ENCODE assay signal across 8 cellular contexts in the genomic region with DNA sequence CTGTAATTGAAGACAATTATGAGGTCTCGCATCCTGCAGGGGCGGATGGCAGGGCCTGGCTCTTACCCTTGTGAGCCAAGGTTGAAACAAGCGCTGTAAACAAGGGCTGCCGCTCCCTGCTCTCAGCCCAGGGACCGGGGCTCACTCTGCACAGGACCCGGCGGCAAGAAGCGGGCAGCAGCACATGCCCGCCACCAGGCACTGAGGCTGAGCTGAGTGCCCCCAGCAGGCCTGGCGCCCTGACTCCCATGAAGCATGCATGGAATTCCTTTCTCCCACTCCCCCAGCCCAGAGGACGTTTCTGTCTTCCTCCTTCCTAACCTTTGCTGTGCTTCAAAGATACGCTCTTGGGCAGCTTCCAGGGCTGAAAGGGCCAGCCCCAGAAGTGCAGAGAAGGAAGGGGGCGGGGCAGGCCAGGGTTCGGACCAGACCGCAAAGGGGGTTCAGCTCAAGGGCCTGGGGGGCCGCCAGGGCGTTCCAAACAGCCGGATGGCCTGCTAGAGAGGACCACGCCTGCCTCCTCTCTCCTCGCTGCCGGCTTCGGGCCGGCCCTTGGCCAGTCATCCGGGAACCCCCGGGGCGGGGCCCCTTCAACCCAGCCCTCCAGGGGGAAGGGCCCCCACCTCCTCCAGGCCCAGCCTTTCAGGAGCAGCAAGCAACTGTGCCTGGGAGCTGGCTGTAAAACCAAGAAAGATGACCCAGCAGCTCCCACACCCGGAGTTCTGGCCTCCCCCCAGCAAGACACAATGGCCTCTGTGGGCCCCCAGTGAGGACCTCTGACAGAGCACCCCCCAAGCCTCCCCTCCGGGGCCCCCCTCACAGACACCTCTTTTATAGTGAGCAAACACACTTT.
DNase-seq lines count a peak whose midpoint lies in the region; ATAC-seq lines count a peak whose summit lies in the region.

No MANE protein-coding gene starts in this region.

- peaks cover 69% of the 10 kb centered on the region for H3K4me1 Mint-ChIP-seq in dendritic cell treated with granulocyte-macrophage colony-stimulating factor and Interleukin-4, amounts not matched to agents 40 ng/mL and 50 ng/mL, for 4 days (ENCODE audit: low read depth)
- H3K4me1 Mint-ChIP-seq in stimulated activated effector memory CD8-positive, alpha-beta T cell treated with anti-CD3 and anti-CD28 coated beads, Interleukin-12 subunit alpha, Interleukin-12 subunit beta, amount 100 ng/mL, for 72 hours, result peaks cover 49% of the 10 kb centered on the region

- DNase-seq in GM04504 (ENCODE audit: low read depth) (peak; percentile 89), NT2/D1 (ENCODE audit: low read depth, low spot score) (no peak), left lobe of liver (ENCODE audit: low spot score) (peak; percentile 71)
- DNase-seq in stimulated activated effector memory CD8-positive, alpha-beta T cell treated with anti-CD3 and anti-CD28 coated beads, Interleukin-12 subunit alpha, Interleukin-12 subunit beta, amount 100 ng/mL, for 72 hours (ENCODE audit: low spot score in 2 of 2), result no peak

- H3K36me3 ChIP-seq in NT2/D1 (ENCODE audit: insufficient read depth, insufficient read length, low read length), result peaks cover 49% of the 10 kb centered on the region

- no peak overlapping the region for H3K4me3 ChIP-seq in NT2/D1 (ENCODE audit: insufficient read length, low read depth)

- no peaks in the 10 kb centered on the region for H3K27me3 ChIP-seq in NT2/D1 (ENCODE audit: insufficient read depth, insufficient read length)

- ATAC-seq in left lobe of liver (peak; percentile 40), HG02642 (IDR thresholded peaks at IDR 0.05; ENCODE audit: poor library complexity, unreplicated experiment) (no peak), HG02798 (IDR thresholded peaks at IDR 0.05; ENCODE audit: poor library complexity, unreplicated experiment) (no peak)
- ATAC-seq in stimulated activated effector memory CD8-positive, alpha-beta T cell treated with anti-CD3 and anti-CD28 coated beads, Interleukin-12 subunit alpha, Interleukin-12 subunit beta, amount 100 ng/mL, for 72 hours, result peak; percentile 22
- ATAC-seq in activated CD4-positive, CD25-positive, alpha-beta regulatory T cell treated with anti-CD3 and anti-CD28 coated beads, Interleukin-2, amount 50 U/mL, for 24 hours, result no peak

- peak overlapping the region; percentile 82 for H3K27ac Mint-ChIP-seq in dendritic cell treated with granulocyte-macrophage colony-stimulating factor and Interleukin-4, amounts not matched to agents 40 ng/mL and 50 ng/mL, for 4 days
- H3K27ac Mint-ChIP-seq in stimulated activated effector memory CD8-positive, alpha-beta T cell treated with anti-CD3 and anti-CD28 coated beads, Interleukin-12 subunit alpha, Interleukin-12 subunit beta, amount 100 ng/mL, for 72 hours, result peak overlapping the region; percentile 89

- peaks cover 38% of the 10 kb centered on the region for H3K4me1 ChIP-seq in NT2/D1 (ENCODE audit: insufficient read depth, insufficient read length)

- intact Hi-C loops in dendritic cell treated with granulocyte-macrophage colony-stimulating factor and Interleukin-4, amounts not matched to agents 40 ng/mL and 50 ng/mL, for 4 days (cut with micrococcal nuclease), result no loop called here

- peaks cover 34% of the 10 kb centered on the region for H3K36me3 Mint-ChIP-seq in dendritic cell treated with granulocyte-macrophage colony-stimulating factor and Interleukin-4, amounts not matched to agents 40 ng/mL and 50 ng/mL, for 4 days (ENCODE audit: low read depth)
- peaks cover 8% of the 10 kb centered on the region for H3K36me3 Mint-ChIP-seq in stimulated activated effector memory CD8-positive, alpha-beta T cell treated with anti-CD3 and anti-CD28 coated beads, Interleukin-12 subunit alpha, Interleukin-12 subunit beta, amount 100 ng/mL, for 72 hours

- H3K9ac ChIP-seq in NT2/D1 (ENCODE audit: insufficient read length, low read depth), result peak overlapping the region; percentile 61

- no peaks in the 10 kb centered on the region for H3K9me3 ChIP-seq in NT2/D1 (ENCODE audit: insufficient read depth, low read length)

- H3K9me3 Mint-ChIP-seq in dendritic cell treated with granulocyte-macrophage colony-stimulating factor and Interleukin-4, amounts not matched to agents 40 ng/mL and 50 ng/mL, for 4 days, result no peaks in the 10 kb centered on the region
- H3K9me3 Mint-ChIP-seq in stimulated activated effector memory CD8-positive, alpha-beta T cell treated with anti-CD3 and anti-CD28 coated beads, Interleukin-12 subunit alpha, Interleukin-12 subunit beta, amount 100 ng/mL, for 72 hours, result no peaks in the 10 kb centered on the region

- H3K4me3 Mint-ChIP-seq in dendritic cell treated with granulocyte-macrophage colony-stimulating factor and Interleukin-4, amounts not matched to agents 40 ng/mL and 50 ng/mL, for 4 days, result peak overlapping the region; percentile 53
- no peak overlapping the region for H3K4me3 Mint-ChIP-seq in stimulated activated effector memory CD8-positive, alpha-beta T cell treated with anti-CD3 and anti-CD28 coated beads, Interleukin-12 subunit alpha, Interleukin-12 subunit beta, amount 100 ng/mL, for 72 hours

- peaks cover 12% of the 10 kb centered on the region for H3K27me3 Mint-ChIP-seq in dendritic cell treated with granulocyte-macrophage colony-stimulating factor and Interleukin-4, amounts not matched to agents 40 ng/mL and 50 ng/mL, for 4 days

Comparison
In these comparisons a context has a peak if more than half of its experiments do, and no peak if none do; other contexts are left out.
1. DNase-seq: peak in GM04504 (single experiment) and left lobe of liver (single experiment); none in NT2/D1 (single experiment) and stimulated activated effector memory CD8-positive, alpha-beta T cell treated with anti-CD3 and anti-CD28 coated beads, Interleukin-12 subunit alpha, Interleukin-12 subunit beta, amount 100 ng/mL, for 72 hours (0 of 2).
2. ATAC-seq: peak in left lobe of liver (single experiment) and stimulated activated effector memory CD8-positive, alpha-beta T cell treated with anti-CD3 and anti-CD28 coated beads, Interleukin-12 subunit alpha, Interleukin-12 subunit beta, amount 100 ng/mL, for 72 hours (single experiment); none in HG02642 (single experiment), HG02798 (single experiment) and activated CD4-positive, CD25-positive, alpha-beta regulatory T cell treated with anti-CD3 and anti-CD28 coated beads, Interleukin-2, amount 50 U/mL, for 24 hours (0 of 2).